8 cellular contexts compared by ENCODE assay signal in genomic region chr13:36997716-36998427, GRCh38.
A peak's percentile ranks its signal among the peaks of the same experiment; 100 is the strongest.
DNase-seq lines count a peak whose midpoint lies in the region; ATAC-seq lines count a peak whose summit lies in the region.

No MANE protein-coding gene starts in this region.

- peaks cover 55% of the 10 kb centered on the region for H3K4me1 Mint-ChIP-seq in central memory CD8-positive, alpha-beta T cell

- DNase-seq in AG08395 (ENCODE audit: low spot score) (peak; percentile 2), NCI-H1105 (lab: John Stamatoyannopoulos, UW) (no peak)
- DNase-seq in central memory CD8-positive, alpha-beta T cell (ENCODE audit: low spot score in 2 of 2), result no peak
- DNase-seq in stimulated activated CD4-positive, alpha-beta T cell treated with anti-CD3 and anti-CD28 coated beads, Interleukin-4, amount 100 ng/mL, for 1 hour, result no peak

- H3K27me3 Mint-ChIP-seq in central memory CD8-positive, alpha-beta T cell, result no peaks in the 10 kb centered on the region

- H3K36me3 Mint-ChIP-seq in central memory CD8-positive, alpha-beta T cell (ENCODE audit: insufficient read depth), result peaks cover 54% of the 10 kb centered on the region

- peak overlapping the region; percentile 99 for H3K4me3 Mint-ChIP-seq in central memory CD8-positive, alpha-beta T cell

- H3K4me3 ChIP-seq in HUES48 (ENCODE audit: low read depth, low read length) (peak overlapping the region; percentile 98), mucosa of stomach (ENCODE audit: low read length) (peak overlapping the region; percentile 87)

- H3K4me1 ChIP-seq in HUES48 (ENCODE audit: control insufficient read depth, insufficient read depth, low read length), result peaks cover 10% of the 10 kb centered on the region; the same call in 1 of the 2 replicates
- H3K4me1 ChIP-seq in mucosa of stomach (ENCODE audit: control insufficient read depth, insufficient read depth, low read length), result peaks cover 5% of the 10 kb centered on the region

- peaks cover 36% of the 10 kb centered on the region for H3K36me3 ChIP-seq in HUES48 (ENCODE audit: control insufficient read depth, insufficient read depth, low read length)
- peaks cover 4% of the 10 kb centered on the region for H3K36me3 ChIP-seq in mucosa of stomach (ENCODE audit: control insufficient read depth, insufficient read depth, low read length)

- no peaks in the 10 kb centered on the region for H3K9me3 Mint-ChIP-seq in central memory CD8-positive, alpha-beta T cell

- no peaks in the 10 kb centered on the region for H3K9me3 ChIP-seq in HUES48 (ENCODE audit: control insufficient read depth, insufficient read depth, low read length)
- no peaks in the 10 kb centered on the region for H3K9me3 ChIP-seq in mucosa of stomach (ENCODE audit: control insufficient read depth, low read length)

- no peaks in the 10 kb centered on the region for H3K27me3 ChIP-seq in HUES48 (ENCODE audit: control insufficient read depth, insufficient read depth, low read length)
- no peaks in the 10 kb centered on the region for H3K27me3 ChIP-seq in mucosa of stomach (ENCODE audit: control insufficient read depth, insufficient read depth, low read length)

- no peak for ATAC-seq in central memory CD8-positive, alpha-beta T cell (replicated peaks; ENCODE audit: extremely low read depth, poor library complexity, severe bottlenecking)
- ATAC-seq in HG03354 (IDR thresholded peaks at IDR 0.05; ENCODE audit: poor library complexity, severe bottlenecking, unreplicated experiment) (no peak), GM19463 (IDR thresholded peaks at IDR 0.05; ENCODE audit: unreplicated experiment) (no peak)

- H3K9ac ChIP-seq in HUES48 (ENCODE audit: low read depth, low read length) (peak overlapping the region; percentile 92; the same call in 1 of the 2 replicates), mucosa of stomach (ENCODE audit: low read length) (peak overlapping the region; percentile 97)

- H3K27ac Mint-ChIP-seq in central memory CD8-positive, alpha-beta T cell (ENCODE audit: low read depth), result peak overlapping the region; percentile 100

- H3K27ac ChIP-seq in HUES48 (ENCODE audit: low read depth, low read length), result no peak overlapping the region
